19 cellular contexts compared by ENCODE assay signal in genomic region chr15:70066004-70066403, GRCh38. TPM values are rescaled to one million over a fixed set of nuclear protein-coding genes. Genes with fewer than 3 reads are reported as not detected.
DNase-seq lines count a peak whose midpoint lies in the region; ATAC-seq, FAIRE-seq and TF ChIP-seq lines count a peak whose summit lies in the region.
"Had no signal": no experiment of that assay in that cellular context is flagged by ENCODE, and none has a peak within 500 bp of the region (broad histone marks: within the 10 kb centered on the region; RNA-seq: fewer than 3 reads in every experiment).

No MANE protein-coding gene starts in this region.

- TF ChIP-seq EP300 in HepG2 (IDR thresholded peaks at IDR 0.05; ENCODE audit: low read depth in 2 of 2, low read length in 2 of 2) (no peak), HepG2 (CRISPR knock-in tag; IDR thresholded peaks at IDR 0.05; ENCODE audit: borderline replicate concordance) (no peak)

- H4K12ac ChIP-seq in trophoblast cell (ENCODE audit: low read depth, low read length) = no peak overlapping the region

- H3K4me1 Mint-ChIP-seq in stimulated activated naive CD8-positive, alpha-beta T cell treated with anti-CD3 and anti-CD28 coated beads, Interleukin-15, amount 100 ng/mL, for 72 hours = peaks cover 8% of the 10 kb centered on the region
- peaks cover 3% of the 10 kb centered on the region for H3K4me1 Mint-ChIP-seq in activated naive CD8-positive, alpha-beta T cell treated with anti-CD3 and anti-CD28 coated beads for 36 hours

- DNase-seq in HepG2 (ENCODE audit: low spot score) (no peak), right lobe of liver (no peak), SK-N-MC (ENCODE audit: low read depth, low spot score) (no peak), trophoblast cell (no peak)
- no peak for DNase-seq in stimulated activated naive CD8-positive, alpha-beta T cell treated with anti-CD3 and anti-CD28 coated beads, Interleukin-15, amount 100 ng/mL, for 72 hours
- no peak for DNase-seq in activated naive CD8-positive, alpha-beta T cell treated with anti-CD3 and anti-CD28 coated beads for 36 hours
- DNase-seq in stimulated activated CD4-positive, alpha-beta T cell treated with anti-CD3 and anti-CD28 coated beads, Interleukin-4, amount 100 ng/mL, for 1 hour = no peak
- DNase-seq: 8988T; AML-193; CD4-positive, CD25-positive, alpha-beta regulatory T cell; DMS53; GF-D8; GOT3; HCEC 1CT had no signal

- H2BK120ac ChIP-seq in trophoblast cell (ENCODE audit: insufficient read depth, low read length, poor library complexity) = no peak overlapping the region

- TF ChIP-seq POLR2A in HepG2 (IDR thresholded peaks at IDR 0.05; ENCODE audit: insufficient read depth in 1 of 2, low read depth in 2 of 2, low read length in 2 of 2) (no peak), right lobe of liver (IDR thresholded peaks at IDR 0.05) (no peak)

- H3K9me3 Mint-ChIP-seq in stimulated activated naive CD8-positive, alpha-beta T cell treated with anti-CD3 and anti-CD28 coated beads, Interleukin-15, amount 100 ng/mL, for 72 hours = no peaks in the 10 kb centered on the region
- no peaks in the 10 kb centered on the region for H3K9me3 Mint-ChIP-seq in activated naive CD8-positive, alpha-beta T cell treated with anti-CD3 and anti-CD28 coated beads for 36 hours
- H3K9me3 Mint-ChIP-seq: CD4-positive, CD25-positive, alpha-beta regulatory T cell; IgD-negative memory B cell had no signal

- H3K4me1 ChIP-seq in HepG2 (ENCODE audit: insufficient read depth, low read length) (peaks cover 14% of the 10 kb centered on the region), right lobe of liver (peaks cover 0 to 37% (median 14%) of the 10 kb centered on the region in 4 donors), trophoblast cell (ENCODE audit: control insufficient read depth in 1 of 2, insufficient read depth in 2 of 2, low read length in 2 of 2) (peaks cover 0 to 3% of the 10 kb centered on the region in 2 experiments)

- H3K4ac ChIP-seq in trophoblast cell (ENCODE audit: low read depth, low read length) = no peak overlapping the region

- H2BK5ac ChIP-seq in trophoblast cell (ENCODE audit: low read depth, low read length, poor library complexity) = no peak overlapping the region

- H2BK12ac ChIP-seq in trophoblast cell (ENCODE audit: low read length) = no peak overlapping the region

- no peak overlapping the region for H3K27ac ChIP-seq in HepG2 (ENCODE audit: extremely low read length, insufficient read depth, low read length)
- no peak overlapping the region for H3K27ac ChIP-seq in right lobe of liver
- peak overlapping the region; percentile 56; the same call in 1 of the 2 replicates for H3K27ac ChIP-seq in SK-N-MC
- no peak overlapping the region for H3K27ac ChIP-seq in trophoblast cell (ENCODE audit: low read depth, low read length)
- H3K27ac ChIP-seq: BLaER1, KMS-11 had no signal

- H3K36me3 ChIP-seq in HepG2 (replicated peaks in 1 of 2; ENCODE audit: control insufficient read depth in 1 of 2, insufficient read depth in 2 of 2, low read length in 2 of 2) (peaks cover 40 to 94% of the 10 kb centered on the region in 2 experiments; a peak in 4 of 5 replicates), right lobe of liver (peaks cover 0 to 40% (median 1%) of the 10 kb centered on the region in 4 donors), SK-N-MC (ENCODE audit: insufficient read depth, low read length) (peaks cover 72% of the 10 kb centered on the region), trophoblast cell (ENCODE audit: control insufficient read depth in 1 of 2, insufficient read depth in 2 of 2, low read length in 2 of 2) (peaks cover 64 to 88% of the 10 kb centered on the region in 2 experiments)
- H3K36me3 ChIP-seq: BLaER1 had no signal

- H3K23ac ChIP-seq in trophoblast cell (ENCODE audit: low read length) = no peak overlapping the region

- H3K9ac ChIP-seq in HepG2 (ENCODE audit: insufficient read depth, low read depth, low read length) (no peak overlapping the region), SK-N-MC (ENCODE audit: insufficient read length) (no peak overlapping the region), trophoblast cell (ENCODE audit: low read length) (no peak overlapping the region)
- H3K9ac ChIP-seq: BLaER1, KMS-11 had no signal

- no peaks in the 10 kb centered on the region for H3K27me3 Mint-ChIP-seq in stimulated activated naive CD8-positive, alpha-beta T cell treated with anti-CD3 and anti-CD28 coated beads, Interleukin-15, amount 100 ng/mL, for 72 hours
- no peaks in the 10 kb centered on the region for H3K27me3 Mint-ChIP-seq in activated naive CD8-positive, alpha-beta T cell treated with anti-CD3 and anti-CD28 coated beads for 36 hours
- H3K27me3 Mint-ChIP-seq: CD4-positive, CD25-positive, alpha-beta regulatory T cell; IgD-negative memory B cell had no signal

- CTCF ChIA-PET in HepG2 (lab: Yijun Ruan, JAX; ENCODE audit: low intra/inter-chr PET ratio, low total read pairs) = no interaction called here

- no peak overlapping the region for H3K4me3 Mint-ChIP-seq in stimulated activated naive CD8-positive, alpha-beta T cell treated with anti-CD3 and anti-CD28 coated beads, Interleukin-15, amount 100 ng/mL, for 72 hours
- H3K4me3 Mint-ChIP-seq in activated naive CD8-positive, alpha-beta T cell treated with anti-CD3 and anti-CD28 coated beads for 36 hours = no peak overlapping the region
- H3K4me3 Mint-ChIP-seq: CD4-positive, CD25-positive, alpha-beta regulatory T cell; IgD-negative memory B cell had no signal

- TF ChIP-seq CTCF in HepG2 (CRISPR knock-in tag; IDR thresholded peaks at IDR 0.05) (no peak), right lobe of liver (IDR thresholded peaks at IDR 0.05) (no peak)

- WGBS in HepG2 (ENCODE audit: low lambda C conversion rate) = 96% methylated on average over 6 of the region's 12 CpGs
- 90% methylated on average over 9 of the region's 12 CpGs for WGBS in right lobe of liver (ENCODE audit: insufficient coverage, low coverage, low lambda C conversion rate, missing lambda C conversion rate)
- WGBS in trophoblast cell (ENCODE audit: extremely low coverage, insufficient coverage, insufficient read length) = no CpG with 5 or more reads among the region's 12 CpGs

- H3K79me2 ChIP-seq in HepG2 (ENCODE audit: insufficient read depth, low read length) (no peaks in the 10 kb centered on the region), trophoblast cell (ENCODE audit: control insufficient read depth, insufficient read depth, low read length, poor library complexity) (peaks cover 1% of the 10 kb centered on the region)

- no peak overlapping the region for H3K27ac Mint-ChIP-seq in stimulated activated naive CD8-positive, alpha-beta T cell treated with anti-CD3 and anti-CD28 coated beads, Interleukin-15, amount 100 ng/mL, for 72 hours
- H3K27ac Mint-ChIP-seq in activated naive CD8-positive, alpha-beta T cell treated with anti-CD3 and anti-CD28 coated beads for 36 hours = no peak overlapping the region

- H3K36me3 Mint-ChIP-seq in activated naive CD8-positive, alpha-beta T cell treated with anti-CD3 and anti-CD28 coated beads for 36 hours = peaks cover 19% of the 10 kb centered on the region

- no peak for TF ChIP-seq RAD21 in HepG2 (CRISPR knock-in tag; IDR thresholded peaks at IDR 0.05)

- in situ Hi-C loops in HepG2 (cut with HindIII; ENCODE audit: extremely low pct_ligation_motif_present, low pct_unique_long_range_greater_than_20kb) = no loop called here

- no peak overlapping the region for H4K91ac ChIP-seq in trophoblast cell (ENCODE audit: low read depth, low read length)

- H2AFZ ChIP-seq in HepG2 (ENCODE audit: low read length) = no peak overlapping the region
- no peak overlapping the region for H2AFZ ChIP-seq in trophoblast cell (ENCODE audit: insufficient read depth, low read length, poor library complexity)

- POLR2A ChIA-PET in HepG2 (lab: Yijun Ruan, JAX) = no interaction called here

- H3K4me3 ChIP-seq in HepG2 (replicated peaks in 1 of 3; ENCODE audit: insufficient read depth in 1 of 3, low read depth in 2 of 3, low read length in 3 of 3) (no peak overlapping the region), right lobe of liver (no peak overlapping the region), SK-N-MC (peak overlapping the region; percentile 19; the same call in 1 of the 2 replicates), trophoblast cell (ENCODE audit: low read depth, low read length) (no peak overlapping the region)
- H3K4me3 ChIP-seq: BLaER1 had no signal

- intact Hi-C loops in HepG2 (cut with micrococcal nuclease; ENCODE audit: unreplicated experiment) = no loop called here
- intact Hi-C loops in right lobe of liver (cut with DNase I) = no loop called here

- H3K27me3 ChIP-seq in HepG2 (ENCODE audit: control insufficient read depth in 1 of 2, insufficient read depth in 2 of 2, low read length in 2 of 2) (no peaks in the 10 kb centered on the region), right lobe of liver (no peaks in the 10 kb centered on the region), trophoblast cell (ENCODE audit: insufficient read depth, low read length) (no peaks in the 10 kb centered on the region)

- no TSS peak for BruUV-seq in HepG2 (replicated peaks; lab: Mats Ljungman, UMichigan)

- H4K8ac ChIP-seq in trophoblast cell (ENCODE audit: low read depth, low read length) = no peak overlapping the region

- no peak overlapping the region for H2AK5ac ChIP-seq in trophoblast cell (ENCODE audit: low read length)

- no peaks in the 10 kb centered on the region for H3K79me1 ChIP-seq in trophoblast cell (ENCODE audit: low read length)

- no peak for FAIRE-seq in HepG2 (lab: Jason Lieb, UNC)
- FAIRE-seq: GM19239 had no signal

- no peak overlapping the region for H3K14ac ChIP-seq in trophoblast cell (ENCODE audit: low read length)

- ATAC-seq in HepG2 = no peak
- ATAC-seq in right lobe of liver = no peak
- no peak for ATAC-seq in stimulated activated naive CD8-positive, alpha-beta T cell treated with anti-CD3 and anti-CD28 coated beads, Interleukin-15, amount 100 ng/mL, for 72 hours
- no peak for ATAC-seq in GM21717 (IDR thresholded peaks at IDR 0.05; ENCODE audit: unreplicated experiment)

- H3K18ac ChIP-seq in trophoblast cell (ENCODE audit: low read length) = peak overlapping the region; percentile 57

- H4K20me1 ChIP-seq in HepG2 (ENCODE audit: insufficient read depth, low read length) = peaks cover 33% of the 10 kb centered on the region

- H3K9me3 ChIP-seq in HepG2 (ENCODE audit: low read length) = no peaks in the 10 kb centered on the region
- no peaks in the 10 kb centered on the region for H3K9me3 ChIP-seq in right lobe of liver
- H3K9me3 ChIP-seq in SK-N-MC (ENCODE audit: low read depth, low read length) = no peaks in the 10 kb centered on the region
- H3K9me3 ChIP-seq in trophoblast cell (ENCODE audit: insufficient read depth, low read depth, low read length) = peaks cover 3% of the 10 kb centered on the region
- H3K9me3 ChIP-seq: BLaER1 had no signal

- H3K4me2 ChIP-seq in HepG2 (ENCODE audit: low read depth, low read length) (no peak overlapping the region), trophoblast cell (ENCODE audit: low read length) (no peak overlapping the region)
- H3K4me2 ChIP-seq: BLaER1, KMS-11 had no signal

RNA-seq across cellular contexts. Expression of gene TLE3, which starts 31.7 kb away (rescaled TPM):
- total RNA-seq in HepG2 (2016; rRNA removed; fragmentation: Illumina TruSeq; extraction: Trizol) = 11.9 TPM in 2 replicates
- total RNA-seq in HepG2 (2016; cell fraction: cytosol; rRNA removed; fragmentation: Illumina TruSeq; extraction: Trizol; ENCODE audit: low read depth) = 4.3 and 4.6 TPM in 2 replicates
- 11.3 and 13.4 TPM in 2 replicates for total RNA-seq in HepG2 (2016; cell fraction: insoluble cytoplasmic fraction; rRNA removed; fragmentation: Illumina TruSeq; extraction: Trizol)
- 6.8 and 8.2 TPM in 2 replicates for total RNA-seq in HepG2 (2016; cell fraction: membrane; rRNA removed; fragmentation: Illumina TruSeq; extraction: Trizol)
- total RNA-seq in HepG2 (2016; cell fraction: nucleus; rRNA removed; fragmentation: Illumina TruSeq; extraction: Trizol) = 17.8 and 18.8 TPM in 2 replicates
- polyA plus RNA-seq in HepG2 (2011; rRNA removed) = 10.8 and 13.8 TPM in 2 replicates
- 7.1 and 8.6 TPM in 2 replicates for polyA plus RNA-seq in HepG2 (2011; cell fraction: cytosol; rRNA removed)
- 48.8 and 69.4 TPM in 2 replicates for polyA plus RNA-seq in HepG2 (2011; cell fraction: nucleus; rRNA removed)
- 21.9 and 27.0 TPM in 2 replicates for polyA plus RNA-seq in HepG2 (2012)
- polyA plus RNA-seq in HepG2 (2016; cell fraction: cytosol; fragmentation: Illumina TruSeq; extraction: Trizol; ENCODE audit: low read depth) = 0.89 and 1.1 TPM in 2 replicates
- 11.5 and 15.8 TPM in 2 replicates for polyA plus RNA-seq in HepG2 (2016; cell fraction: insoluble cytoplasmic fraction; fragmentation: Illumina TruSeq; extraction: Trizol; ENCODE audit: low read depth)
- 2.4 and 4.2 TPM in 2 replicates for polyA plus RNA-seq in HepG2 (2016; cell fraction: membrane; fragmentation: Illumina TruSeq; extraction: Trizol; ENCODE audit: low read depth)
- 22.7 and 23.0 TPM in 2 replicates for polyA plus RNA-seq in HepG2 (2016; cell fraction: nucleus; fragmentation: Illumina TruSeq; extraction: Trizol; ENCODE audit: insufficient read depth, low read depth)
- polyA minus RNA-seq in HepG2 (2011; rRNA and poly(A)+ RNA removed; ENCODE audit: low replicate concordance) = 51.1 and 121 TPM in 2 replicates
- 16.1 and 16.6 TPM in 2 replicates for polyA minus RNA-seq in HepG2 (2011; cell fraction: cytosol; rRNA and poly(A)+ RNA removed)
- 57.1 and 60.3 TPM in 2 replicates for polyA minus RNA-seq in HepG2 (2011; cell fraction: nucleus; rRNA and poly(A)+ RNA removed)
- 10 to 100 TPM in 5 of 6 experiments, 1 to 10 TPM in 1; 8.9 to 38.2 (median 21.2) TPM for total RNA-seq in right lobe of liver
- 139 and 146 TPM in 2 replicates for polyA plus RNA-seq in trophoblast cell (2013)
- total RNA-seq in activated naive CD8-positive, alpha-beta T cell treated with anti-CD3 and anti-CD28 coated beads for 36 hours = 10 to 100 TPM; 70.8 to 71.6 TPM
